26 cellular contexts compared by ENCODE assay signal in genomic region chr1:156595016-156595415, GRCh38. TPM values are rescaled to one million over a fixed set of nuclear protein-coding genes. Genes with fewer than 3 reads are reported as not detected.
DNase-seq lines count a peak whose midpoint lies in the region; ATAC-seq, FAIRE-seq and TF ChIP-seq lines count a peak whose summit lies in the region.
"Had no signal": no experiment of that assay in that cellular context is flagged by ENCODE, and none has a peak within 500 bp of the region (broad histone marks: within the 10 kb centered on the region; RNA-seq: fewer than 3 reads in every experiment).

No MANE protein-coding gene starts in this region.

- peaks cover under 1 to 20% of the 10 kb centered on the region in 2 experiments; a peak in 3 of 4 replicates for H3K4me1 ChIP-seq in SK-N-SH (ENCODE audit: control insufficient read depth in 1 of 2, insufficient read depth in 2 of 2, low read depth in 1 of 2, low read length in 1 of 2)

- no peaks in the 10 kb centered on the region for H3K27me3 Mint-ChIP-seq in activated T-helper 1 cell treated with anti-CD3 and anti-CD28 coated beads, Interleukin-12 subunit alpha, Interleukin-12 subunit beta, Interleukin-2, Interleukin-4 antibody, amounts not matched to agents 30 ng/mL and 10 ng/mL and 1 ng/mL, durations not matched to agents 14 hours and 24 hours and 36 hours (ENCODE audit: insufficient read depth)
- no peaks in the 10 kb centered on the region for H3K27me3 Mint-ChIP-seq in nephron (ENCODE audit: low read depth)

- 91% methylated on average over 2 of the region's 2 CpGs for WGBS in SK-N-SH (ENCODE audit: low lambda C conversion rate)

- H3K27ac ChIP-seq in SK-N-SH (ENCODE audit: low read depth in 2 of 2, low read length in 1 of 2): no peak overlapping the region
- H3K27ac ChIP-seq: ovary, transverse colon had no signal

- no peak overlapping the region for H3K4me3 ChIP-seq in SK-N-SH (ENCODE audit: low read depth in 2 of 2, low read length in 1 of 2)
- H3K4me3 ChIP-seq: ovary, transverse colon had no signal

- no peaks in the 10 kb centered on the region for H3K9me3 Mint-ChIP-seq in activated T-helper 1 cell treated with anti-CD3 and anti-CD28 coated beads, Interleukin-12 subunit alpha, Interleukin-12 subunit beta, Interleukin-2, Interleukin-4 antibody, amounts not matched to agents 30 ng/mL and 10 ng/mL and 1 ng/mL, durations not matched to agents 14 hours and 24 hours and 36 hours
- no peaks in the 10 kb centered on the region for H3K9me3 Mint-ChIP-seq in nephron

- no peak for TF ChIP-seq RAD21 in SK-N-SH (IDR thresholded peaks at IDR 0.05; ENCODE audit: low read length)

- no peak overlapping the region for H3K9ac ChIP-seq in SK-N-SH

- POLR2A ChIA-PET in SK-N-SH (lab: Yijun Ruan, JAX): interaction anchor here (0.6 kb wide), 1 partner anchor 298 kb away, joined by 3 read pairs; no protein-coding TSS in a partner anchor

- ATAC-seq in SK-N-SH treated with all-trans-retinoic acid at 6 μM for 48 hours (no peak), HG02884 (IDR thresholded peaks at IDR 0.05; ENCODE audit: unreplicated experiment) (no peak)
- ATAC-seq: left cardiac atrium had no signal

- H3K79me2 ChIP-seq in SK-N-SH (ENCODE audit: insufficient read depth): peaks cover 31% of the 10 kb centered on the region

- H2AFZ ChIP-seq in SK-N-SH (ENCODE audit: low read depth): no peak overlapping the region

- intact Hi-C loops in activated T-helper 1 cell treated with anti-CD3 and anti-CD28 coated beads, Interleukin-12 subunit alpha, Interleukin-12 subunit beta, Interleukin-2, Interleukin-4 antibody, amounts not matched to agents 30 ng/mL and 10 ng/mL and 1 ng/mL, durations not matched to agents 14 hours and 24 hours and 36 hours (cut with micrococcal nuclease): no loop called here

- peaks cover 34% of the 10 kb centered on the region for H3K4me1 Mint-ChIP-seq in activated T-helper 1 cell treated with anti-CD3 and anti-CD28 coated beads, Interleukin-12 subunit alpha, Interleukin-12 subunit beta, Interleukin-2, Interleukin-4 antibody, amounts not matched to agents 30 ng/mL and 10 ng/mL and 1 ng/mL, durations not matched to agents 14 hours and 24 hours and 36 hours (ENCODE audit: low read depth)
- peaks cover 12% of the 10 kb centered on the region for H3K4me1 Mint-ChIP-seq in nephron

- CTCF ChIA-PET in SK-N-SH (lab: Yijun Ruan, JAX): interaction anchor here (1.0 to 5.6 kb wide), 6 partner anchors 8 to 29 kb away, joined by 3 to 42 read pairs (median 5); no protein-coding TSS in a partner anchor

- no peak overlapping the region for H3K4me2 ChIP-seq in SK-N-SH

- no peaks in the 10 kb centered on the region for H3K9me3 ChIP-seq in SK-N-SH
- H3K9me3 ChIP-seq: ovary, transverse colon had no signal

- no peak for TF ChIP-seq POLR2A in GM12891 (IDR thresholded peaks at IDR 0.05; ENCODE audit: low read depth, low read length)

- no peak overlapping the region for H3K4me3 Mint-ChIP-seq in activated T-helper 1 cell treated with anti-CD3 and anti-CD28 coated beads, Interleukin-12 subunit alpha, Interleukin-12 subunit beta, Interleukin-2, Interleukin-4 antibody, amounts not matched to agents 30 ng/mL and 10 ng/mL and 1 ng/mL, durations not matched to agents 14 hours and 24 hours and 36 hours
- H3K4me3 Mint-ChIP-seq in nephron: peak overlapping the region; percentile 7 to 50 (median 16)

- H3K27ac Mint-ChIP-seq in activated T-helper 1 cell treated with anti-CD3 and anti-CD28 coated beads, Interleukin-12 subunit alpha, Interleukin-12 subunit beta, Interleukin-2, Interleukin-4 antibody, amounts not matched to agents 30 ng/mL and 10 ng/mL and 1 ng/mL, durations not matched to agents 14 hours and 24 hours and 36 hours: peak overlapping the region; percentile 41
- peak overlapping the region in 2 of 3 experiments; percentile 3 to 30 for H3K27ac Mint-ChIP-seq in nephron

- no peaks in the 10 kb centered on the region for H4K20me1 ChIP-seq in SK-N-SH (ENCODE audit: insufficient read depth)

- no peak for FAIRE-seq in GM12891 (lab: Jason Lieb, UNC)
- FAIRE-seq: endometrium, RCC 7860 had no signal

- no peaks in the 10 kb centered on the region for H3K27me3 ChIP-seq in SK-N-SH (ENCODE audit: insufficient read depth)
- H3K27me3 ChIP-seq: ovary, transverse colon had no signal

- DNase-seq in SK-N-SH (no peak), GM12891 (ENCODE audit: insufficient read length, low spot score) (no peak), nucleus accumbens (lab: John Stamatoyannopoulos, UW) (no peak)
- no peak for DNase-seq in activated T-helper 1 cell treated with anti-CD3 and anti-CD28 coated beads, Interleukin-12 subunit alpha, Interleukin-12 subunit beta, Interleukin-2, Interleukin-4 antibody, amounts not matched to agents 30 ng/mL and 10 ng/mL and 1 ng/mL, durations not matched to agents 14 hours and 24 hours and 36 hours (ENCODE audit: low spot score)
- no peak for DNase-seq in activated effector memory CD4-positive, alpha-beta T cell treated with Interleukin-2 at 50 U/mL for 16 hours
- DNase-seq: 8988T; activated CD4-positive, CD25-positive, alpha-beta regulatory T cell; activated CD8-positive, alpha-beta memory T cell treated with anti-CD3 and anti-CD28 coated beads, Interleukin-2, amount 50 U/mL, for 4 hours; amygdala; C1 segment of cervical spinal cord; DMS79; foreskin fibroblast; left cardiac atrium; NCI-H1105 treated with DMSO at 0.1 percent for 48 hours; NCI-H2171; NCI-H774; ovary; stimulated activated CD4-positive, alpha-beta T cell treated with anti-CD3 and anti-CD28 coated beads, Interleukin-4, amount 100 ng/mL, for 24 hours; stimulated activated CD8-positive, alpha-beta memory T cell treated with anti-CD3 and anti-CD28 coated beads, Interleukin-4, amount 100 ng/mL, for 48 hours; transverse colon had no signal

- no peak for TF ChIP-seq CTCF in SK-N-SH (IDR thresholded peaks at IDR 0.05)
- TF ChIP-seq CTCF in nephron (IDR thresholded peaks at IDR 0.05; ENCODE audit: unreplicated experiment in 3 of 3): no peak

- peaks cover 17% of the 10 kb centered on the region for H3F3A ChIP-seq in SK-N-SH (replicated peaks; ENCODE audit: insufficient read depth)

- peaks cover 47 to 63% of the 10 kb centered on the region in 2 experiments for H3K36me3 ChIP-seq in SK-N-SH (replicated peaks in 1 of 2; ENCODE audit: control insufficient read depth in 1 of 2, insufficient read depth in 2 of 2, low read length in 1 of 2)
- H3K36me3 ChIP-seq: ovary had no signal

- H3K9me2 ChIP-seq in SK-N-SH: no peaks in the 10 kb centered on the region

- no peak for TF ChIP-seq EP300 in SK-N-SH (IDR thresholded peaks at IDR 0.05; ENCODE audit: borderline replicate concordance in 1 of 2, low read depth in 1 of 2, low read length in 1 of 2)

- peaks cover 47% of the 10 kb centered on the region for H3K36me3 Mint-ChIP-seq in activated T-helper 1 cell treated with anti-CD3 and anti-CD28 coated beads, Interleukin-12 subunit alpha, Interleukin-12 subunit beta, Interleukin-2, Interleukin-4 antibody, amounts not matched to agents 30 ng/mL and 10 ng/mL and 1 ng/mL, durations not matched to agents 14 hours and 24 hours and 36 hours (ENCODE audit: low read depth)
- H3K36me3 Mint-ChIP-seq in nephron (ENCODE audit: low read depth): peaks cover 30% of the 10 kb centered on the region

TF ChIP-seq in SK-N-SH, 30 proteins besides CTCF, POLR2A, EP300 and RAD21 (continues in another document):
- 0 out of 2 replicates have a peak, but pooled peaks have one; percentile 8 for TF ChIP-seq POLR2AphosphoS5 (IDR thresholded peaks at IDR 0.05; ENCODE audit: low read depth, low read length)

TF ChIP-seq in SK-N-SH treated with all-trans-retinoic acid at 6 μM for 48 hours, 23 proteins besides CTCF, POLR2A, EP300 and RAD21 (continues in another document):
- TF ChIP-seq ZNF565 (CRISPR knock-in tag; conservative IDR thresholded peaks at IDR 0.05; ENCODE audit: low read depth): no peak

TF ChIP-seq in GM12891, 5 proteins besides CTCF, POLR2A, EP300 and RAD21 (continues in another document):
- TF ChIP-seq POU2F2 (IDR thresholded peaks at IDR 0.05; ENCODE audit: low read depth, low read length): no peak

RNA-seq across cellular contexts. Expression of gene NAXE, which starts 3.4 kb away (rescaled TPM):
- 68.5 and 98.4 TPM in 2 replicates for polyA plus RNA-seq in SK-N-SH (2012; rRNA removed)
- 66.1 and 89.0 TPM in 2 replicates for polyA plus RNA-seq in SK-N-SH (2012; cell fraction: cytosol; rRNA removed)
- polyA plus RNA-seq in SK-N-SH (2012; cell fraction: nucleus; rRNA removed): 57.4 and 64.6 TPM in 2 replicates
- polyA plus RNA-seq in GM12891 (2012; ENCODE audit: low read depth, missing spikeins): 60.1 TPM
- 77.8 and 78.0 TPM in 2 replicates for total RNA-seq in activated T-helper 1 cell treated with anti-CD3 and anti-CD28 coated beads, Interleukin-12 subunit alpha, Interleukin-12 subunit beta, Interleukin-2, Interleukin-4 antibody, amounts not matched to agents 30 ng/mL and 10 ng/mL and 1 ng/mL, durations not matched to agents 14 hours and 24 hours and 36 hours

RNA-seq across cellular contexts. Expression of gene GPATCH4, which starts 6.3 kb away (rescaled TPM):
- polyA plus RNA-seq in SK-N-SH (2012; rRNA removed): 36.6 and 46.8 TPM in 2 replicates
- 45.1 and 47.1 TPM in 2 replicates for polyA plus RNA-seq in SK-N-SH (2012; cell fraction: cytosol; rRNA removed)
- 41.7 and 60.0 TPM in 2 replicates for polyA plus RNA-seq in SK-N-SH (2012; cell fraction: nucleus; rRNA removed)
- 33.6 TPM for polyA plus RNA-seq in GM12891 (2012; ENCODE audit: low read depth, missing spikeins)
- 102 and 104 TPM in 2 replicates for total RNA-seq in activated T-helper 1 cell treated with anti-CD3 and anti-CD28 coated beads, Interleukin-12 subunit alpha, Interleukin-12 subunit beta, Interleukin-2, Interleukin-4 antibody, amounts not matched to agents 30 ng/mL and 10 ng/mL and 1 ng/mL, durations not matched to agents 14 hours and 24 hours and 36 hours

RNA-seq across cellular contexts. Expression of gene TTC24, which starts 15.5 kb away (rescaled TPM):
- not detected in 2 replicates for polyA plus RNA-seq in SK-N-SH (2012; rRNA removed)
- not detected in 2 replicates for polyA plus RNA-seq in SK-N-SH (2012; cell fraction: cytosol; rRNA removed)
- not detected in 2 replicates for polyA plus RNA-seq in SK-N-SH (2012; cell fraction: nucleus; rRNA removed)
- polyA plus RNA-seq in GM12891 (2012; ENCODE audit: low read depth, missing spikeins): 3.5 TPM
- total RNA-seq in activated T-helper 1 cell treated with anti-CD3 and anti-CD28 coated beads, Interleukin-12 subunit alpha, Interleukin-12 subunit beta, Interleukin-2, Interleukin-4 antibody, amounts not matched to agents 30 ng/mL and 10 ng/mL and 1 ng/mL, durations not matched to agents 14 hours and 24 hours and 36 hours: 3.7 and 4.1 TPM in 2 replicates
- total RNA-seq: cerebellum, left cardiac atrium, transverse colon had no signal

RNA-seq across cellular contexts. Expression of gene IQGAP3, which starts 22.7 kb away (rescaled TPM):
- 14.4 and 15.6 TPM in 2 replicates for polyA plus RNA-seq in SK-N-SH (2012; rRNA removed)
- polyA plus RNA-seq in SK-N-SH (2012; cell fraction: cytosol; rRNA removed): 3.6 and 5.8 TPM in 2 replicates
- 80.7 and 85.0 TPM in 2 replicates for polyA plus RNA-seq in SK-N-SH (2012; cell fraction: nucleus; rRNA removed)
- polyA plus RNA-seq in GM12891 (2012; ENCODE audit: low read depth, missing spikeins): 5.1 TPM
- 10.3 and 11.2 TPM in 2 replicates for total RNA-seq in activated T-helper 1 cell treated with anti-CD3 and anti-CD28 coated beads, Interleukin-12 subunit alpha, Interleukin-12 subunit beta, Interleukin-2, Interleukin-4 antibody, amounts not matched to agents 30 ng/mL and 10 ng/mL and 1 ng/mL, durations not matched to agents 14 hours and 24 hours and 36 hours

RNA-seq across cellular contexts. Expression of gene HAPLN2, which starts 24.2 kb away (rescaled TPM):
- 0.10 and 0.20 TPM in 2 replicates for polyA plus RNA-seq in SK-N-SH (2012; rRNA removed)
- polyA plus RNA-seq in SK-N-SH (2012; cell fraction: cytosol; rRNA removed): not detected in 2 replicates
- polyA plus RNA-seq in SK-N-SH (2012; cell fraction: nucleus; rRNA removed): 0.98 and 1.1 TPM in 2 replicates
- not detected for polyA plus RNA-seq in GM12891 (2012; ENCODE audit: low read depth, missing spikeins)
- not detected in 2 replicates for total RNA-seq in activated T-helper 1 cell treated with anti-CD3 and anti-CD28 coated beads, Interleukin-12 subunit alpha, Interleukin-12 subunit beta, Interleukin-2, Interleukin-4 antibody, amounts not matched to agents 30 ng/mL and 10 ng/mL and 1 ng/mL, durations not matched to agents 14 hours and 24 hours and 36 hours
